Comparison of ENCODE assay signal across 5 cellular contexts in genomic region chr5:17976404-17976803, GRCh38.
"Had no signal": no experiment of that assay in that cellular context is flagged by ENCODE, and none has a peak within 500 bp of the region (broad histone marks: within the 10 kb centered on the region; RNA-seq: fewer than 3 reads in every experiment).

No MANE protein-coding gene starts in this region.

- H3K36me3 Mint-ChIP-seq: IgD-negative memory B cell had no signal

- H3K4me1 Mint-ChIP-seq: IgD-negative memory B cell had no signal

- H3K4me3 ChIP-seq: K562 had no signal

- H3K27me3 Mint-ChIP-seq: IgD-negative memory B cell had no signal

- H3K27ac Mint-ChIP-seq: IgD-negative memory B cell had no signal

- ATAC-seq: HepG2, K562 had no signal

- H3K27ac ChIP-seq: HL-60 had no signal

- DNase-seq: IMR-90 had no signal

- H3K4me3 Mint-ChIP-seq: IgD-negative memory B cell had no signal

- H3K9me3 Mint-ChIP-seq: IgD-negative memory B cell had no signal
